ENCODE assay signal across 8 cellular contexts in genomic region chr22:46761539-46762237, GRCh38. TPM values are rescaled to one million over a fixed set of nuclear protein-coding genes. Genes with fewer than 3 reads are reported as not detected.
DNase-seq lines count a peak whose midpoint lies in the region; ATAC-seq, FAIRE-seq and TF ChIP-seq lines count a peak whose summit lies in the region.

No MANE protein-coding gene starts in this region.

- H3K9me3 ChIP-seq in kidney (ENCODE audit: control insufficient read depth in 1 of 2, low read length in 2 of 2) (no peaks in the 10 kb centered on the region), thymus (ENCODE audit: control insufficient read depth) (peaks cover under 1% of the 10 kb centered on the region)

- peaks cover 47% of the 10 kb centered on the region for H3K4me1 Mint-ChIP-seq in activated T-cell treated with anti-CD3 and anti-CD28 coated beads, Interleukin-2, amount 50 U/mL, for 72 hours (ENCODE audit: low read depth)

- peak overlapping the region; percentile 83 to 93 for H3K4me3 ChIP-seq in kidney (ENCODE audit: low read length in 2 of 2)
- peak overlapping the region; percentile 82 for H3K4me3 ChIP-seq in thymus (ENCODE audit: low read length)

- peak overlapping the region; percentile 99 for H3K27ac Mint-ChIP-seq in activated T-cell treated with anti-CD3 and anti-CD28 coated beads, Interleukin-2, amount 50 U/mL, for 72 hours
- H3K27ac Mint-ChIP-seq in activated naive CD4-positive, alpha-beta T cell treated with anti-CD3 and anti-CD28 coated beads, Interleukin-2, amount 50 U/mL, for 72 hours: peak overlapping the region; percentile 99

- ATAC-seq in activated T-cell treated with anti-CD3 and anti-CD28 coated beads, Interleukin-2, amount 50 U/mL, for 72 hours (replicated peaks in 1 of 2): no peak
- ATAC-seq in activated naive CD4-positive, alpha-beta T cell treated with anti-CD3 and anti-CD28 coated beads, Interleukin-2, amount 50 U/mL, for 72 hours: no peak
- ATAC-seq in GM21390 (IDR thresholded peaks at IDR 0.05; ENCODE audit: unreplicated experiment): no peak

- peak overlapping the region; percentile 99 to 100 for H3K4me3 Mint-ChIP-seq in activated T-cell treated with anti-CD3 and anti-CD28 coated beads, Interleukin-2, amount 50 U/mL, for 72 hours

- FAIRE-seq in kidney (lab: Jason Lieb, UNC): no peak

- H3K36me3 Mint-ChIP-seq in activated T-cell treated with anti-CD3 and anti-CD28 coated beads, Interleukin-2, amount 50 U/mL, for 72 hours (ENCODE audit: insufficient read depth in 2 of 2): peaks cover 0 to 5% of the 10 kb centered on the region in 2 donors
- peaks cover 19 to 41% of the 10 kb centered on the region in 2 donors for H3K36me3 Mint-ChIP-seq in activated naive CD4-positive, alpha-beta T cell treated with anti-CD3 and anti-CD28 coated beads, Interleukin-2, amount 50 U/mL, for 72 hours

- CTCF ChIA-PET in GM10248 (lab: Yijun Ruan, JAX): interaction anchor here (1.0 to 10.0 kb wide), 7 partner anchors 10 to 80 kb away, joined by 3 to 138 read pairs (median 18); no protein-coding TSS in a partner anchor

- DNase-seq in activated T-cell treated with anti-CD3 and anti-CD28 coated beads, Interleukin-2, amount 50 U/mL, for 72 hours: no peak
- DNase-seq in activated T-cell treated with anti-CD3 and anti-CD28 coated beads for 4 hours (no peak), kidney (no peak), GM10248 (ENCODE audit: extremely low spot score) (no peak), NCI-H2081 (lab: John Stamatoyannopoulos, UW) (no peak)
- DNase-seq in activated naive CD4-positive, alpha-beta T cell treated with anti-CD3 and anti-CD28 coated beads, Interleukin-2, amount 50 U/mL, for 72 hours (ENCODE audit: low spot score in 2 of 2): no peak

- H3K27me3 ChIP-seq in thymus (ENCODE audit: control insufficient read depth, insufficient read depth): no peaks in the 10 kb centered on the region

- H3K27ac ChIP-seq in kidney (ENCODE audit: low read depth in 2 of 2, low read length in 2 of 2) (peak overlapping the region; percentile 92 to 96), thymus (ENCODE audit: low read depth) (peak overlapping the region; percentile 96)

- H3K9ac ChIP-seq in kidney (ENCODE audit: low read length in 2 of 2): peak overlapping the region; percentile 91 to 96

- H3K9me3 Mint-ChIP-seq in activated T-cell treated with anti-CD3 and anti-CD28 coated beads, Interleukin-2, amount 50 U/mL, for 72 hours: peaks cover under 1% of the 10 kb centered on the region in 2 donors
- peaks cover 0 to under 1% of the 10 kb centered on the region in 2 donors for H3K9me3 Mint-ChIP-seq in activated naive CD4-positive, alpha-beta T cell treated with anti-CD3 and anti-CD28 coated beads, Interleukin-2, amount 50 U/mL, for 72 hours

- H3K36me3 ChIP-seq in kidney (ENCODE audit: control insufficient read depth in 1 of 2, insufficient read depth in 2 of 2, low read length in 2 of 2) (no peaks in the 10 kb centered on the region), thymus (ENCODE audit: control insufficient read depth, insufficient read depth) (peaks cover 3% of the 10 kb centered on the region)

- intact Hi-C loops in kidney (cut with DNase I): no loop called here

- H3K27me3 Mint-ChIP-seq in activated T-cell treated with anti-CD3 and anti-CD28 coated beads, Interleukin-2, amount 50 U/mL, for 72 hours (ENCODE audit: low read depth): no peaks in the 10 kb centered on the region

- no peak for TF ChIP-seq CTCF in kidney (IDR thresholded peaks at IDR 0.05; ENCODE audit: borderline replicate concordance, extremely low read depth, insufficient read depth)
- no peak for TF ChIP-seq CTCF in GM10248 (IDR thresholded peaks at IDR 0.05; ENCODE audit: control extremely low read depth, extremely low read depth, low read depth, missing control alignments)

- POLR2A ChIA-PET in GM10248 (lab: Yijun Ruan, JAX): interaction anchor here (0.7 to 4.0 kb wide), 8 partner anchors 7 to 725 kb away, joined by 3 to 39 read pairs (median 5); no protein-coding TSS in a partner anchor

- H3K4me1 ChIP-seq in kidney (ENCODE audit: control insufficient read depth in 1 of 2, insufficient read depth in 1 of 2, low read depth in 1 of 2, low read length in 2 of 2) (peaks cover 10 to 13% of the 10 kb centered on the region in 2 donors), thymus (ENCODE audit: control insufficient read depth, insufficient read depth, low read length) (peaks cover 8% of the 10 kb centered on the region)

- WGBS in thymus: 9% methylated on average over 17 of the region's 17 CpGs

RNA-seq across cellular contexts. Expression of gene TBC1D22A, which starts 0.8 kb away (rescaled TPM):
- 10 to 100 TPM; 29.5 to 34.8 TPM for total RNA-seq in activated T-cell treated with anti-CD3 and anti-CD28 coated beads, Interleukin-2, amount 50 U/mL, for 72 hours
- total RNA-seq in activated naive CD4-positive, alpha-beta T cell treated with anti-CD3 and anti-CD28 coated beads, Interleukin-2, amount 50 U/mL, for 72 hours: 10 to 100 TPM; 17.8 to 50.8 TPM
- 39.4 TPM for total RNA-seq in kidney
- polyA plus RNA-seq in kidney (ENCODE audit: insufficient read depth, low read depth, low replicate concordance) (24.6 TPM), thymus (25.7 TPM)

RNA-seq across cellular contexts. Expression of gene CERK, which starts 23.6 kb away (rescaled TPM):
- 10 to 100 TPM; 38.6 to 53.1 TPM for total RNA-seq in activated T-cell treated with anti-CD3 and anti-CD28 coated beads, Interleukin-2, amount 50 U/mL, for 72 hours
- 10 to 100 TPM; 44.8 to 48.0 TPM for total RNA-seq in activated naive CD4-positive, alpha-beta T cell treated with anti-CD3 and anti-CD28 coated beads, Interleukin-2, amount 50 U/mL, for 72 hours
- 28.2 TPM for total RNA-seq in kidney
- polyA plus RNA-seq in kidney (ENCODE audit: insufficient read depth, low read depth, low replicate concordance): 21.6 TPM
- polyA plus RNA-seq in thymus: 47.1 TPM
